Comparison of ENCODE assay signal across 8 cellular contexts in genomic region chr16:2964416-2965223, GRCh38. TPM values are rescaled to one million over a fixed set of nuclear protein-coding genes. Genes with fewer than 3 reads are reported as not detected.
A peak's percentile ranks its signal among the peaks of the same experiment; 100 is the strongest.
DNase-seq lines count a peak whose midpoint lies in the region; ATAC-seq lines count a peak whose summit lies in the region.

No MANE protein-coding gene starts in this region.

- in situ Hi-C loops in KBM-7 (cut with MboI; ENCODE audit: low pct_unique_long_range_greater_than_20kb, low sequenced_read_pairs), result no loop called here

- H3K4me3 Mint-ChIP-seq in activated T-helper 2 cell treated with anti-CD3 and anti-CD28 coated beads, Interferon-gamma antibody, Interleukin-2, Interleukin-4, amounts not matched to agents 10 μg/mL and 5 μg/mL and 100 μg/mL, durations not matched to agents 14 hours and 24 hours and 36 hours (ENCODE audit: low read depth), result no peak overlapping the region
- peak overlapping the region in 4 of 5 donors; percentile 13 to 65 (median 50) for H3K4me3 Mint-ChIP-seq in immature natural killer cell
- peak overlapping the region; percentile 87 to 92 for H3K4me3 Mint-ChIP-seq in stimulated activated naive B cell treated with anti-CD40 and anti-IgM and Interleukin-4, amounts not matched to agents 10 μg/mL and 1 μg/mL and 100 μg/mL, for 72 hours

- ATAC-seq in stimulated activated naive B cell treated with anti-CD40 and anti-IgM and Interleukin-4, amounts not matched to agents 10 μg/mL and 1 μg/mL and 100 μg/mL, for 72 hours (replicated peaks), result peak; percentile 24 to 31
- no peak for ATAC-seq in HG02870 (IDR thresholded peaks at IDR 0.05; ENCODE audit: unreplicated experiment)

- peaks cover 15% of the 10 kb centered on the region for H3K4me1 Mint-ChIP-seq in activated T-helper 2 cell treated with anti-CD3 and anti-CD28 coated beads, Interferon-gamma antibody, Interleukin-2, Interleukin-4, amounts not matched to agents 10 μg/mL and 5 μg/mL and 100 μg/mL, durations not matched to agents 14 hours and 24 hours and 36 hours (ENCODE audit: low read depth)
- peaks cover 17 to 19% of the 10 kb centered on the region in 2 donors for H3K4me1 Mint-ChIP-seq in immature natural killer cell
- H3K4me1 Mint-ChIP-seq in stimulated activated naive B cell treated with anti-CD40 and anti-IgM and Interleukin-4, amounts not matched to agents 10 μg/mL and 1 μg/mL and 100 μg/mL, for 72 hours, result peaks cover 27 to 52% of the 10 kb centered on the region in 2 donors

- H3K36me3 Mint-ChIP-seq in activated T-helper 2 cell treated with anti-CD3 and anti-CD28 coated beads, Interferon-gamma antibody, Interleukin-2, Interleukin-4, amounts not matched to agents 10 μg/mL and 5 μg/mL and 100 μg/mL, durations not matched to agents 14 hours and 24 hours and 36 hours (ENCODE audit: low read depth), result peaks cover 3% of the 10 kb centered on the region
- H3K36me3 Mint-ChIP-seq in immature natural killer cell, result no peaks in the 10 kb centered on the region
- H3K36me3 Mint-ChIP-seq in stimulated activated naive B cell treated with anti-CD40 and anti-IgM and Interleukin-4, amounts not matched to agents 10 μg/mL and 1 μg/mL and 100 μg/mL, for 72 hours, result no peaks in the 10 kb centered on the region

- DNase-seq in DMS79 (lab: John Stamatoyannopoulos, UW) (peak; percentile 35), KBM-7 (peak; percentile 85), RPMI7951 (ENCODE audit: low read depth) (peak; percentile 29), immature natural killer cell (peak; percentile 31 to 43 (median 42)), GOT3 (lab: John Stamatoyannopoulos, UW) (no peak)
- peak; percentile 64 for DNase-seq in activated T-helper 2 cell treated with anti-CD3 and anti-CD28 coated beads, Interferon-gamma antibody, Interleukin-2, Interleukin-4, amounts not matched to agents 10 μg/mL and 5 μg/mL and 100 μg/mL, durations not matched to agents 14 hours and 24 hours and 36 hours (ENCODE audit: low spot score)
- DNase-seq in stimulated activated naive B cell treated with anti-CD40 and anti-IgM and Interleukin-4, amounts not matched to agents 10 μg/mL and 1 μg/mL and 100 μg/mL, for 72 hours, result peak; percentile 60

- no peak overlapping the region for H3K27ac Mint-ChIP-seq in activated T-helper 2 cell treated with anti-CD3 and anti-CD28 coated beads, Interferon-gamma antibody, Interleukin-2, Interleukin-4, amounts not matched to agents 10 μg/mL and 5 μg/mL and 100 μg/mL, durations not matched to agents 14 hours and 24 hours and 36 hours
- H3K27ac Mint-ChIP-seq in immature natural killer cell, result no peak overlapping the region
- no peak overlapping the region for H3K27ac Mint-ChIP-seq in stimulated activated naive B cell treated with anti-CD40 and anti-IgM and Interleukin-4, amounts not matched to agents 10 μg/mL and 1 μg/mL and 100 μg/mL, for 72 hours

- intact Hi-C loops in activated T-helper 2 cell treated with anti-CD3 and anti-CD28 coated beads, Interferon-gamma antibody, Interleukin-2, Interleukin-4, amounts not matched to agents 10 μg/mL and 5 μg/mL and 100 μg/mL, durations not matched to agents 14 hours and 24 hours and 36 hours (cut with micrococcal nuclease), result no loop called here

- H3K27me3 Mint-ChIP-seq in activated T-helper 2 cell treated with anti-CD3 and anti-CD28 coated beads, Interferon-gamma antibody, Interleukin-2, Interleukin-4, amounts not matched to agents 10 μg/mL and 5 μg/mL and 100 μg/mL, durations not matched to agents 14 hours and 24 hours and 36 hours (ENCODE audit: low read depth), result peaks cover 30% of the 10 kb centered on the region
- H3K27me3 Mint-ChIP-seq in immature natural killer cell (ENCODE audit: low read depth in 3 of 3), result peaks cover 14 to 31% (median 16%) of the 10 kb centered on the region in 3 donors
- H3K27me3 Mint-ChIP-seq in stimulated activated naive B cell treated with anti-CD40 and anti-IgM and Interleukin-4, amounts not matched to agents 10 μg/mL and 1 μg/mL and 100 μg/mL, for 72 hours, result peaks cover 16 to 29% of the 10 kb centered on the region in 2 donors

- H3K9me3 Mint-ChIP-seq in activated T-helper 2 cell treated with anti-CD3 and anti-CD28 coated beads, Interferon-gamma antibody, Interleukin-2, Interleukin-4, amounts not matched to agents 10 μg/mL and 5 μg/mL and 100 μg/mL, durations not matched to agents 14 hours and 24 hours and 36 hours, result no peaks in the 10 kb centered on the region
- no peaks in the 10 kb centered on the region for H3K9me3 Mint-ChIP-seq in immature natural killer cell
- H3K9me3 Mint-ChIP-seq in stimulated activated naive B cell treated with anti-CD40 and anti-IgM and Interleukin-4, amounts not matched to agents 10 μg/mL and 1 μg/mL and 100 μg/mL, for 72 hours, result no peaks in the 10 kb centered on the region

RNA-seq across cellular contexts. Expression of gene KREMEN2, which starts 0.5 kb away (rescaled TPM):
- 0.24 and 0.49 TPM in 2 replicates for total RNA-seq in RPMI7951 (2014; rRNA removed; shearing (Covaris generic))
- 0.09 TPM in 1 of 2 replicates, not detected in the other for total RNA-seq in activated T-helper 2 cell treated with anti-CD3 and anti-CD28 coated beads, Interferon-gamma antibody, Interleukin-2, Interleukin-4, amounts not matched to agents 10 μg/mL and 5 μg/mL and 100 μg/mL, durations not matched to agents 14 hours and 24 hours and 36 hours
- polyA plus RNA-seq in immature natural killer cell, result not detected

RNA-seq across cellular contexts. Expression of gene PAQR4, which starts 4.5 kb away (rescaled TPM):
- total RNA-seq in RPMI7951 (2014; rRNA removed; shearing (Covaris generic)), result 9.5 and 11.4 TPM in 2 replicates
- total RNA-seq in activated T-helper 2 cell treated with anti-CD3 and anti-CD28 coated beads, Interferon-gamma antibody, Interleukin-2, Interleukin-4, amounts not matched to agents 10 μg/mL and 5 μg/mL and 100 μg/mL, durations not matched to agents 14 hours and 24 hours and 36 hours, result 46.9 and 49.9 TPM in 2 replicates
- 1 to 10 TPM; 2.7 to 3.5 (median 2.7) TPM for polyA plus RNA-seq in immature natural killer cell

RNA-seq across cellular contexts. Expression of gene PKMYT1, which starts 15.6 kb away (rescaled TPM):
- 27.3 and 33.5 TPM in 2 replicates for total RNA-seq in RPMI7951 (2014; rRNA removed; shearing (Covaris generic))
- 102 and 106 TPM in 2 replicates for total RNA-seq in activated T-helper 2 cell treated with anti-CD3 and anti-CD28 coated beads, Interferon-gamma antibody, Interleukin-2, Interleukin-4, amounts not matched to agents 10 μg/mL and 5 μg/mL and 100 μg/mL, durations not matched to agents 14 hours and 24 hours and 36 hours
- polyA plus RNA-seq in immature natural killer cell, result 1 to 10 TPM in 2 of 3 donors, not detected in 1; 3.2 to 4.3 TPM

RNA-seq across cellular contexts. Expression of gene CLDN9, which starts 48.1 kb away (rescaled TPM):
- not detected in 2 replicates for total RNA-seq in RPMI7951 (2014; rRNA removed; shearing (Covaris generic))
- total RNA-seq in activated T-helper 2 cell treated with anti-CD3 and anti-CD28 coated beads, Interferon-gamma antibody, Interleukin-2, Interleukin-4, amounts not matched to agents 10 μg/mL and 5 μg/mL and 100 μg/mL, durations not matched to agents 14 hours and 24 hours and 36 hours, result 0.11 and 0.14 TPM in 2 replicates
- polyA plus RNA-seq in immature natural killer cell, result not detected

RNA-seq across cellular contexts. Expression of gene FLYWCH1, which starts 52.9 kb away (rescaled TPM):
- 7.9 and 13.5 TPM in 2 replicates for total RNA-seq in RPMI7951 (2014; rRNA removed; shearing (Covaris generic))
- total RNA-seq in activated T-helper 2 cell treated with anti-CD3 and anti-CD28 coated beads, Interferon-gamma antibody, Interleukin-2, Interleukin-4, amounts not matched to agents 10 μg/mL and 5 μg/mL and 100 μg/mL, durations not matched to agents 14 hours and 24 hours and 36 hours, result 65.4 and 67.4 TPM in 2 replicates
- 10 to 100 TPM in 1 of 3 donors, 1 to 10 TPM in 2; 2.5 to 16.1 (median 4.8) TPM for polyA plus RNA-seq in immature natural killer cell
